In genomic region chr5:179271301-179271650, GRCh38 we compare ENCODE assay signal across 20 cellular contexts.
A peak's percentile ranks its signal among the peaks of the same experiment; 100 is the strongest.
DNase-seq lines count a peak whose midpoint lies in the region; ATAC-seq and TF ChIP-seq lines count a peak whose summit lies in the region.
"Had no signal": no experiment of that assay in that cellular context is flagged by ENCODE, and none has a peak within 500 bp of the region (broad histone marks: within the 10 kb centered on the region; RNA-seq: fewer than 3 reads in every experiment).

No MANE protein-coding gene starts in this region.

- no peaks in the 10 kb centered on the region for H3K27me3 ChIP-seq in GM23248 (replicated peaks; ENCODE audit: insufficient read depth)
- no peaks in the 10 kb centered on the region for H3K27me3 ChIP-seq in adipocyte (replicated peaks; ENCODE audit: control insufficient read depth, insufficient read depth, low read length)
- H3K27me3 ChIP-seq in lower lobe of right lung (ENCODE audit: low read depth), result no peaks in the 10 kb centered on the region
- H3K27me3 ChIP-seq in smooth muscle cell (ENCODE audit: low read depth), result no peaks in the 10 kb centered on the region
- H3K27me3 ChIP-seq: body of pancreas, Peyer's patch had no signal

- H3K9ac ChIP-seq in GM23248 (peak overlapping the region; percentile 95), adipocyte (ENCODE audit: low read length) (peak overlapping the region; percentile 87), smooth muscle cell (ENCODE audit: low read depth) (no peak overlapping the region)

- intact Hi-C loops in lower lobe of right lung (cut with DNase I), result no loop called here

- H3K4me1 ChIP-seq in GM23248 (ENCODE audit: insufficient read depth) (peaks cover 72% of the 10 kb centered on the region), adipocyte (ENCODE audit: control insufficient read depth, insufficient read depth, low read length) (peaks cover 99% of the 10 kb centered on the region), lower lobe of right lung (peaks cover 75% of the 10 kb centered on the region), smooth muscle cell (ENCODE audit: low read depth) (peaks cover 15% of the 10 kb centered on the region)
- H3K4me1 ChIP-seq: body of pancreas had no signal

- H3K4me3 ChIP-seq in GM23248 (no peak overlapping the region), adipocyte (ENCODE audit: low read length) (peak overlapping the region; percentile 22), lower lobe of right lung (no peak overlapping the region), smooth muscle cell (no peak overlapping the region)
- H3K4me3 ChIP-seq: body of pancreas, K562, Peyer's patch had no signal

- no peaks in the 10 kb centered on the region for H3K9me3 ChIP-seq in GM23248 (ENCODE audit: low read depth)
- no peaks in the 10 kb centered on the region for H3K9me3 ChIP-seq in adipocyte (ENCODE audit: control insufficient read depth, low read length)
- no peaks in the 10 kb centered on the region for H3K9me3 ChIP-seq in lower lobe of right lung
- no peaks in the 10 kb centered on the region for H3K9me3 ChIP-seq in smooth muscle cell (replicated peaks; ENCODE audit: low read depth)
- H3K9me3 ChIP-seq: body of pancreas, Peyer's patch had no signal

- H3K36me3 ChIP-seq in GM23248 (ENCODE audit: low read depth), result no peaks in the 10 kb centered on the region
- H3K36me3 ChIP-seq in adipocyte (ENCODE audit: control insufficient read depth, insufficient read depth, low read length, severe bottlenecking), result peaks cover 22% of the 10 kb centered on the region
- peaks cover 3% of the 10 kb centered on the region for H3K36me3 ChIP-seq in lower lobe of right lung
- H3K36me3 ChIP-seq in smooth muscle cell (ENCODE audit: low read depth), result no peaks in the 10 kb centered on the region
- H3K36me3 ChIP-seq: Peyer's patch had no signal

- H2AFZ ChIP-seq in GM23248, result peak overlapping the region; percentile 4; the same call in 1 of the 2 replicates
- H2AFZ ChIP-seq in smooth muscle cell (ENCODE audit: low read depth), result no peak overlapping the region

- ATAC-seq in lower lobe of right lung (no peak), GM18511 (IDR thresholded peaks at IDR 0.05; ENCODE audit: unreplicated experiment) (no peak), GM21447 (IDR thresholded peaks at IDR 0.05; ENCODE audit: unreplicated experiment) (no peak)
- ATAC-seq: K562 had no signal

- in situ Hi-C loops in GM23248 (cut with MboI), result no loop called here

- no peaks in the 10 kb centered on the region for H3K9me2 ChIP-seq in GM23248 (ENCODE audit: insufficient read depth)

- TF ChIP-seq CTCF in lower lobe of right lung (IDR thresholded peaks at IDR 0.05) (no peak), smooth muscle cell (IDR thresholded peaks at IDR 0.05; ENCODE audit: borderline replicate concordance, insufficient read depth, poor library complexity, severe bottlenecking) (no peak)

- H3K27ac ChIP-seq in GM23248 (peak overlapping the region; percentile 100), lower lobe of right lung (peak overlapping the region; percentile 65), smooth muscle cell (ENCODE audit: low read depth) (peak overlapping the region; percentile 15)
- H3K27ac ChIP-seq: epithelial cell of prostate, HL-60 had no signal

- 23% methylated on average over 9 of the region's 9 CpGs for WGBS in GM23248 (ENCODE audit: low coverage in 1 of 2, low lambda C conversion rate in 2 of 2, missing lambda C conversion rate in 2 of 2), 2 experiments
- WGBS in smooth muscle cell (ENCODE audit: low lambda C conversion rate), result 76% methylated on average over 9 of the region's 9 CpGs

- H3K4me2 ChIP-seq in GM23248 (ENCODE audit: unreplicated experiment), result peak overlapping the region; percentile 63
- peak overlapping the region; percentile 48 for H3K4me2 ChIP-seq in smooth muscle cell

- H3F3A ChIP-seq in GM23248 (ENCODE audit: insufficient read depth), result peaks cover 48% of the 10 kb centered on the region
- peaks cover under 1% of the 10 kb centered on the region for H3F3A ChIP-seq in smooth muscle cell (ENCODE audit: low read depth)

- no peak for DNase-seq in GM23248
- no peak for DNase-seq in adipocyte (ENCODE audit: low read depth)
- DNase-seq in lower lobe of right lung, result peak; percentile 44
- DNase-seq in smooth muscle cell (lab: John Stamatoyannopoulos, UW; ENCODE audit: unreplicated experiment), result no peak
- DNase-seq in DMS53 (lab: John Stamatoyannopoulos, UW), result no peak
- DNase-seq: activated CD4-positive, alpha-beta T cell treated with anti-CD3 and anti-CD28 coated beads for 48 hours; activated naive CD4-positive, alpha-beta T cell treated with Interleukin-2 at 50 U/mL for 16 hours; dermis blood vessel endothelial cell; GDM1; immature natural killer cell; NCI-H1048; NCI-H2171 treated with DMSO at 0.1 percent for 48 hours; stimulated activated CD4-positive, alpha-beta T cell treated with anti-CD3 and anti-CD28 coated beads, Interleukin-2, amount 100 ng/mL, for 24 hours had no signal

- H4K20me1 ChIP-seq in GM23248 (ENCODE audit: insufficient read depth) (no peaks in the 10 kb centered on the region), smooth muscle cell (ENCODE audit: low read depth) (no peaks in the 10 kb centered on the region)

- H3K79me2 ChIP-seq in GM23248 (ENCODE audit: insufficient read depth), result peaks cover 73% of the 10 kb centered on the region
- H3K79me2 ChIP-seq in smooth muscle cell (ENCODE audit: low read depth), result no peaks in the 10 kb centered on the region

Comparison
In these comparisons a context has a peak if more than half of its experiments do, and no peak if none do; other contexts are left out.
1. H3K27ac ChIP-seq: peak in every context shown above with its lines; median percentile 100 in GM23248; 65 in lower lobe of right lung; 15 in smooth muscle cell.